Comparison of ENCODE assay signal across 15 cellular contexts in genomic region chr2:197251576-197251975, GRCh38. TPM values are rescaled to one million over a fixed set of nuclear protein-coding genes. Genes with fewer than 3 reads are reported as not detected.
A peak's percentile ranks its signal among the peaks of the same experiment; 100 is the strongest.
DNase-seq lines count a peak whose midpoint lies in the region; ATAC-seq and TF ChIP-seq lines count a peak whose summit lies in the region.
"Had no signal": no experiment of that assay in that cellular context is flagged by ENCODE, and none has a peak within 500 bp of the region (broad histone marks: within the 10 kb centered on the region; RNA-seq: fewer than 3 reads in every experiment).

No MANE protein-coding gene starts in this region.

- peaks cover 0 to 1% (median 0%) of the 10 kb centered on the region in 11 donors for H3K9me3 Mint-ChIP-seq in naive thymus-derived CD4-positive, alpha-beta T cell

- H3K27me3 ChIP-seq in IMR-90 (ENCODE audit: control insufficient read depth, insufficient read depth, low read length) (no peaks in the 10 kb centered on the region), ovary (no peaks in the 10 kb centered on the region), WERI-Rb-1 (ENCODE audit: insufficient read depth, low read depth, severe bottlenecking) (no peaks in the 10 kb centered on the region)
- H3K27me3 ChIP-seq in effector memory CD4-positive, alpha-beta T cell (replicated peaks; ENCODE audit: control insufficient read depth, insufficient read depth, low read length, poor library complexity, severe bottlenecking), result no peaks in the 10 kb centered on the region
- H3K27me3 ChIP-seq in naive thymus-derived CD4-positive, alpha-beta T cell (ENCODE audit: control insufficient read depth in 2 of 2, insufficient read depth in 2 of 2, low read length in 2 of 2), result no peaks in the 10 kb centered on the region
- H3K27me3 ChIP-seq: BE2C, suprapubic skin had no signal

- no peak for TF ChIP-seq EP300 in ovary (IDR thresholded peaks at IDR 0.05)

- H3K36me3 ChIP-seq in IMR-90 (ENCODE audit: control insufficient read depth, insufficient read depth, low read length), result no peaks in the 10 kb centered on the region
- peaks cover 9% of the 10 kb centered on the region for H3K36me3 ChIP-seq in effector memory CD4-positive, alpha-beta T cell (ENCODE audit: control insufficient read depth, insufficient read depth, low read length)
- no peaks in the 10 kb centered on the region for H3K36me3 ChIP-seq in naive thymus-derived CD4-positive, alpha-beta T cell (ENCODE audit: control insufficient read depth in 2 of 3, insufficient read depth in 3 of 3, low read length in 3 of 3)
- H3K36me3 ChIP-seq in ovary, result no peaks in the 10 kb centered on the region
- no peaks in the 10 kb centered on the region for H3K36me3 ChIP-seq in WERI-Rb-1
- H3K36me3 ChIP-seq: BE2C, suprapubic skin had no signal

- H2BK120ac ChIP-seq in IMR-90 (ENCODE audit: low read depth, low read length), result no peak overlapping the region

- H3K27me3 Mint-ChIP-seq in naive thymus-derived CD4-positive, alpha-beta T cell, result no peaks in the 10 kb centered on the region

- intact Hi-C loops in IMR-90 (cut with micrococcal nuclease) (no loop called here), ovary (cut with DNase I) (no loop called here)
- intact Hi-C loops in naive thymus-derived CD4-positive, alpha-beta T cell (cut with micrococcal nuclease), result no loop called here

- H3K4me1 Mint-ChIP-seq in naive thymus-derived CD4-positive, alpha-beta T cell, result peaks cover 54 to 99% (median 91%) of the 10 kb centered on the region in 7 donors

- no peak overlapping the region for H2AK5ac ChIP-seq in IMR-90 (ENCODE audit: low read depth, low read length)

- peak overlapping the region in 4 of 10 donors; percentile 26 to 71 (median 54) for H3K4me3 Mint-ChIP-seq in naive thymus-derived CD4-positive, alpha-beta T cell

- H3K4ac ChIP-seq in IMR-90 (ENCODE audit: low read depth, low read length), result no peak overlapping the region

- no peak overlapping the region for H3K18ac ChIP-seq in IMR-90 (ENCODE audit: low read depth, low read length)

- TF ChIP-seq RAD21 in IMR-90 (IDR thresholded peaks at IDR 0.05; ENCODE audit: low read length), result no peak

- no peak overlapping the region for H3K4me2 ChIP-seq in IMR-90 (ENCODE audit: low read depth, low read length)

- peaks cover 5 to 28% (median 13%) of the 10 kb centered on the region in 5 donors for H3K36me3 Mint-ChIP-seq in naive thymus-derived CD4-positive, alpha-beta T cell

- peak overlapping the region in 8 of 9 donors; percentile 12 to 94 (median 83) for H3K27ac Mint-ChIP-seq in naive thymus-derived CD4-positive, alpha-beta T cell

- no TSS peak for BruUV-seq in IMR-90 (replicated peaks; lab: Mats Ljungman, UMichigan)

- H2AK9ac ChIP-seq in IMR-90 (replicated peaks; ENCODE audit: low read depth, low read length, poor library complexity), result no peak overlapping the region

- H4K8ac ChIP-seq in IMR-90 (ENCODE audit: low read depth in 2 of 2, low read length in 2 of 2), result no peak overlapping the region

- no peak overlapping the region for H4K5ac ChIP-seq in IMR-90 (ENCODE audit: low read depth, low read length)

- H3K4me3 ChIP-seq in IMR-90 (ENCODE audit: insufficient read depth, low read depth, low read length) (no peak overlapping the region), ovary (no peak overlapping the region), WERI-Rb-1 (ENCODE audit: low read depth, low read length) (no peak overlapping the region)
- no peak overlapping the region for H3K4me3 ChIP-seq in effector memory CD4-positive, alpha-beta T cell (ENCODE audit: insufficient read depth, low read depth, low read length, poor library complexity, severe bottlenecking)
- no peak overlapping the region for H3K4me3 ChIP-seq in naive thymus-derived CD4-positive, alpha-beta T cell (ENCODE audit: low read length)
- H3K4me3 ChIP-seq: suprapubic skin had no signal

- no peak overlapping the region for H2BK15ac ChIP-seq in IMR-90 (ENCODE audit: low read depth, low read length)

- no CpG with 5 or more reads among the region's 4 CpGs for WGBS in IMR-90 (ENCODE audit: extremely low coverage in 2 of 2, insufficient read length in 1 of 2), 2 experiments
- 43 to 53% (median 43%) methylated on average over 4 of the region's 4 CpGs for WGBS in ovary, 3 donors

- peak; percentile 74 for DNase-seq in AG20443 (ENCODE audit: low spot score)
- peak; percentile 10 for DNase-seq in IMR-90
- DNase-seq in effector memory CD4-positive, alpha-beta T cell, result no peak
- DNase-seq in naive thymus-derived CD4-positive, alpha-beta T cell, result no peak
- DNase-seq in ovary, result no peak
- no peak for DNase-seq in WERI-Rb-1
- no peak for DNase-seq in SHP77 (lab: John Stamatoyannopoulos, UW)
- DNase-seq: activated CD4-positive, CD25-positive, alpha-beta regulatory T cell treated with anti-CD3 and anti-CD28 coated beads, Interleukin-2, amount 50 U/mL, for 72 hours; activated naive CD4-positive, alpha-beta T cell treated with anti-CD3 and anti-CD28 coated beads, Interleukin-2, amount 50 U/mL, for 16 hours; BE2C; NCI-H187; NCI-H446 treated with DMSO at 0.1 percent for 48 hours; Right ventricle myocardium superior had no signal

- H4K20me1 ChIP-seq in IMR-90 (ENCODE audit: insufficient read depth, low read length), result no peaks in the 10 kb centered on the region

- H3K56ac ChIP-seq in IMR-90 (ENCODE audit: extremely low read depth, insufficient read depth, low read length), result no peak overlapping the region

- peaks cover 4% of the 10 kb centered on the region; the same call in 1 of the 2 replicates for H3K9me1 ChIP-seq in IMR-90 (ENCODE audit: insufficient read depth, low read length)

- H3K79me1 ChIP-seq in IMR-90 (ENCODE audit: low read depth in 1 of 2, low read length in 2 of 2), result 0 out of 4 replicates have a peak, but pooled peaks cover 0 to 3% of the 10 kb centered on the region in 2 experiments

- no peak overlapping the region for H2BK20ac ChIP-seq in IMR-90 (ENCODE audit: low read depth, low read length)

- H3K9me3 ChIP-seq in IMR-90 (ENCODE audit: control insufficient read depth, insufficient read depth, low read length), result no peaks in the 10 kb centered on the region
- H3K9me3 ChIP-seq in effector memory CD4-positive, alpha-beta T cell (ENCODE audit: control insufficient read depth, low read length), result no peaks in the 10 kb centered on the region
- no peaks in the 10 kb centered on the region for H3K9me3 ChIP-seq in naive thymus-derived CD4-positive, alpha-beta T cell (ENCODE audit: control insufficient read depth in 2 of 3, low read length in 3 of 3)
- no peaks in the 10 kb centered on the region for H3K9me3 ChIP-seq in ovary
- no peaks in the 10 kb centered on the region for H3K9me3 ChIP-seq in WERI-Rb-1 (ENCODE audit: severe bottlenecking)
- H3K9me3 ChIP-seq: BE2C, suprapubic skin had no signal

- H2AFZ ChIP-seq in IMR-90 (replicated peaks; ENCODE audit: low read length, poor library complexity), result no peak overlapping the region

- TF ChIP-seq POLR2A in IMR-90 (IDR thresholded peaks at IDR 0.05; ENCODE audit: low read depth, low read length) (no peak), ovary (IDR thresholded peaks at IDR 0.05) (no peak)

- ATAC-seq in IMR-90 (ENCODE audit: low read depth), result no peak
- no peak for ATAC-seq in naive thymus-derived CD4-positive, alpha-beta T cell
- no peak for ATAC-seq in GM21526 (IDR thresholded peaks at IDR 0.05; ENCODE audit: low FRiP score, unreplicated experiment)

- no peak overlapping the region for H3K14ac ChIP-seq in IMR-90 (replicated peaks; ENCODE audit: low read depth, low read length)

- no peak overlapping the region for H3K9ac ChIP-seq in IMR-90 (ENCODE audit: low read depth, low read length)

- POLR2A ChIA-PET in IMR-90 (lab: Charles Lee; ENCODE audit: unreplicated experiment), result no interaction called here
- POLR2A ChIA-PET in naive thymus-derived CD4-positive, alpha-beta T cell (lab: Charles Lee), result interaction anchor here (1.0 to 3.6 kb wide), 10 partner anchors 11 to 68 kb away, joined by 3 to 19 read pairs (median 6); no protein-coding TSS in a partner anchor

- dilution Hi-C loops in IMR-90 (cut with HindIII; ENCODE audit: low sequenced_read_pairs, unreplicated experiment), result no loop called here

- H3K23ac ChIP-seq in IMR-90 (ENCODE audit: low read depth, low read length), result no peak overlapping the region

- H2BK5ac ChIP-seq in IMR-90 (ENCODE audit: low read depth, low read length, poor library complexity, severe bottlenecking), result no peak overlapping the region

- CTCF ChIA-PET in IMR-90 (lab: Yijun Ruan, JAX), result interaction anchor here (1.1 kb wide), 1 partner anchor 22 kb away, joined by 3 read pairs; no protein-coding TSS in a partner anchor
- CTCF ChIA-PET in naive thymus-derived CD4-positive, alpha-beta T cell (lab: Charles Lee), result interaction anchor here (0.6 to 1.2 kb wide), 2 partner anchors 60 to 64 kb away, joined by 3 to 6 read pairs; no protein-coding TSS in a partner anchor

- no peak overlapping the region for H3K27ac ChIP-seq in IMR-90 (ENCODE audit: insufficient read depth, low read length)
- peak overlapping the region; percentile 15 for H3K27ac ChIP-seq in effector memory CD4-positive, alpha-beta T cell (ENCODE audit: insufficient read depth, low read length, poor library complexity, severe bottlenecking)
- H3K27ac ChIP-seq in naive thymus-derived CD4-positive, alpha-beta T cell (ENCODE audit: low read depth, low read length), result peak overlapping the region; percentile 30
- no peak overlapping the region for H3K27ac ChIP-seq in ovary
- H3K27ac ChIP-seq in WERI-Rb-1, result no peak overlapping the region
- H3K27ac ChIP-seq: suprapubic skin had no signal

- peaks cover 3% of the 10 kb centered on the region; the same call in 1 of the 2 replicates for H3K4me1 ChIP-seq in IMR-90 (ENCODE audit: control insufficient read depth, insufficient read depth, low read length)
- peaks cover 62% of the 10 kb centered on the region for H3K4me1 ChIP-seq in effector memory CD4-positive, alpha-beta T cell (ENCODE audit: control insufficient read depth, insufficient read depth, low read length, poor library complexity, severe bottlenecking)
- H3K4me1 ChIP-seq in naive thymus-derived CD4-positive, alpha-beta T cell (ENCODE audit: control insufficient read depth in 2 of 2, insufficient read depth in 2 of 2, low read length in 2 of 2), result peaks cover 70 to 83% of the 10 kb centered on the region in 2 donors
- H3K4me1 ChIP-seq in ovary (ENCODE audit: insufficient read depth), result no peaks in the 10 kb centered on the region

- TF ChIP-seq CTCF in IMR-90 (conservative IDR thresholded peaks at IDR 0.05; ENCODE audit: low read depth, low read length) (no peak), ovary (IDR thresholded peaks at IDR 0.05) (no peak), WERI-Rb-1 (IDR thresholded peaks at IDR 0.05; ENCODE audit: low read depth, low read length) (no peak)

- in situ Hi-C loops in IMR-90 (cut with MboI; ENCODE audit: low sequenced_read_pairs), result no loop called here

- H4K91ac ChIP-seq in IMR-90 (ENCODE audit: insufficient read depth, low read depth, low read length), result no peak overlapping the region

RNA-seq across cellular contexts. Expression of gene ANKRD44, which starts 59.0 kb away (rescaled TPM):
- total RNA-seq in IMR-90 (2012; rRNA removed), result 11.7 and 15.6 TPM in 2 replicates
- polyA plus RNA-seq in IMR-90 (2012; rRNA removed), result 5.2 and 22.8 TPM in 2 replicates
- polyA plus RNA-seq in IMR-90 (2012; cell fraction: cytosol; rRNA removed), result 1.3 and 1.7 TPM in 2 replicates
- 3.8 and 11.8 TPM in 2 replicates for polyA plus RNA-seq in IMR-90 (2012; cell fraction: nucleus; rRNA removed; ENCODE audit: low replicate concordance)
- total RNA-seq in naive thymus-derived CD4-positive, alpha-beta T cell, result 100 to 1,000 TPM; 234 to 296 (median 291) TPM
- polyA plus RNA-seq in naive thymus-derived CD4-positive, alpha-beta T cell, result 10 to 100 TPM; 88.6 to 95.4 TPM
- total RNA-seq in ovary, result 10 to 100 TPM in 6 of 7 donors, 1 to 10 TPM in 1; 9.2 to 60.0 (median 11.5) TPM
- polyA plus RNA-seq in ovary, result 10 to 100 TPM in 1 of 2 donors, 1 to 10 TPM in 1; 2.6 to 10.1 TPM

Comparison
In these comparisons a context has a peak if more than half of its experiments do, and no peak if none do; other contexts are left out.
1. DNase-seq: peak in AG20443 (single experiment) and IMR-90 (single experiment); none in effector memory CD4-positive, alpha-beta T cell (0 of 3), naive thymus-derived CD4-positive, alpha-beta T cell (0 of 9), ovary (0 of 5), WERI-Rb-1 (single experiment) and SHP77 (0 of 2).
2. H3K27ac ChIP-seq: peak in effector memory CD4-positive, alpha-beta T cell (single experiment) and naive thymus-derived CD4-positive, alpha-beta T cell (single experiment); none in IMR-90 (single experiment), ovary (0 of 2) and WERI-Rb-1 (single experiment).